In genomic region chr4:23888421-23889319, GRCh38 we compare ENCODE assay signal across 8 cellular contexts. TPM values are rescaled to one million over a fixed set of nuclear protein-coding genes. Genes with fewer than 3 reads are reported as not detected.
A peak's percentile ranks its signal among the peaks of the same experiment; 100 is the strongest.
DNase-seq lines count a peak whose midpoint lies in the region; ATAC-seq and TF ChIP-seq lines count a peak whose summit lies in the region.

No MANE protein-coding gene starts in this region.

- peak overlapping the region; percentile 73 for H3K4me2 ChIP-seq in KMS-11

- peak overlapping the region; percentile 44; the same call in 1 of the 2 replicates for H3K9ac ChIP-seq in KMS-11

- intact Hi-C loops in mucosa of descending colon (cut with DNase I, micrococcal nuclease), result no loop called here

- no peaks in the 10 kb centered on the region for H3K9me3 ChIP-seq in mucosa of descending colon

- H3K4me1 ChIP-seq in KMS-11 (ENCODE audit: low read depth, poor library complexity, severe bottlenecking), result peaks cover 12% of the 10 kb centered on the region
- H3K4me1 ChIP-seq in mucosa of descending colon (ENCODE audit: low read depth), result no peaks in the 10 kb centered on the region

- H3K79me2 ChIP-seq in KMS-11 (ENCODE audit: insufficient read depth, low read depth), result no peaks in the 10 kb centered on the region

- H3K27ac ChIP-seq in KMS-11, result no peak overlapping the region

- peak; percentile 23 for DNase-seq in A172 (ENCODE audit: low spot score)
- DNase-seq in epithelial cell of esophagus (ENCODE audit: low read depth), result peak; percentile 28
- peak in 2 of 3 donors; percentile 37 to 40 for DNase-seq in mucosa of descending colon
- DNase-seq in 8988T, result no peak
- DNase-seq in NCI-H2196 (lab: John Stamatoyannopoulos, UW; ENCODE audit: unreplicated experiment), result no peak

- no peaks in the 10 kb centered on the region for H4K20me1 ChIP-seq in KMS-11 (ENCODE audit: insufficient read depth)

- no peak for TF ChIP-seq CTCF in KMS-11 (conservative IDR thresholded peaks at IDR 0.05; ENCODE audit: low read depth, low read length)
- no peak for TF ChIP-seq CTCF in epithelial cell of esophagus (IDR thresholded peaks at IDR 0.05; ENCODE audit: insufficient read depth, low read depth, low read length, missing control alignments)
- no peak for TF ChIP-seq CTCF in mucosa of descending colon (IDR thresholded peaks at IDR 0.05)

- H3K36me3 ChIP-seq in KMS-11 (ENCODE audit: insufficient read depth), result no peaks in the 10 kb centered on the region
- peaks cover 4% of the 10 kb centered on the region for H3K36me3 ChIP-seq in mucosa of descending colon (ENCODE audit: low read depth)

- H3K4me3 ChIP-seq in KMS-11 (IDR thresholded peaks at IDR 0.05; ENCODE audit: insufficient read depth, low read depth, low read length) (no peak overlapping the region), epithelial cell of esophagus (ENCODE audit: low read length) (peak overlapping the region; percentile 44), mucosa of descending colon (peak overlapping the region; percentile 14)

- peak overlapping the region; percentile 92 for H2AFZ ChIP-seq in KMS-11 (ENCODE audit: low read depth)

- no peaks in the 10 kb centered on the region for H3K27me3 ChIP-seq in KMS-11 (ENCODE audit: insufficient read depth, low read depth)

- ATAC-seq in mucosa of descending colon, result peak; percentile 75
- no peak for ATAC-seq in HG03457 (IDR thresholded peaks at IDR 0.05; ENCODE audit: unreplicated experiment)
- no peak for ATAC-seq in HG03565 (IDR thresholded peaks at IDR 0.05; ENCODE audit: unreplicated experiment)

RNA-seq across cellular contexts. Expression of gene PPARGC1A, which starts 1.2 kb away (rescaled TPM):
- total RNA-seq in A172 (2014; rRNA removed; shearing (Covaris generic)), result 2.1 and 3.1 TPM in 2 replicates
- total RNA-seq in mucosa of descending colon, result 100 to 1,000 TPM in 1 of 3 donors, 10 to 100 TPM in 2; 55.4 to 139 (median 71.5) TPM

Comparison
In these comparisons a context has a peak if more than half of its experiments do, and no peak if none do; other contexts are left out.
1. DNase-seq: peak in A172 (single experiment), epithelial cell of esophagus (single experiment) and mucosa of descending colon (2 of 3); none in 8988T (single experiment) and NCI-H2196 (single experiment).
2. RNA of gene PPARGC1A, which starts 1.2 kb away (total RNA-seq): 55.4 to 139 TPM in mucosa of descending colon; 2.1 to 3.1 TPM in A172; every median in the first group is over 10 times any median in the second.